In genomic region chr20:9068896-9069663, GRCh38 we compare ENCODE assay signal across 8 cellular contexts. TPM values are rescaled to one million over a fixed set of nuclear protein-coding genes. Genes with fewer than 3 reads are reported as not detected.
DNase-seq lines count a peak whose midpoint lies in the region; ATAC-seq, FAIRE-seq and TF ChIP-seq lines count a peak whose summit lies in the region.

Gene PLCB4, plus strand, starts transcription at chr20:9069087. Its CDS starts 238,728 bp downstream, at chr20:9307815.

- H3K4me1 ChIP-seq in keratinocyte (ENCODE audit: control insufficient read depth, extremely low read depth, insufficient read depth, low read length) (peaks cover 4% of the 10 kb centered on the region), stomach (peaks cover 5 to 56% (median 34%) of the 10 kb centered on the region in 4 donors)

- ATAC-seq in central memory CD8-positive, alpha-beta T cell (replicated peaks; ENCODE audit: extremely low read depth, poor library complexity, severe bottlenecking), result no peak
- no peak for ATAC-seq in GM18498 (IDR thresholded peaks at IDR 0.05; ENCODE audit: unreplicated experiment)

- no peaks in the 10 kb centered on the region for H3K9me3 ChIP-seq in keratinocyte (ENCODE audit: control insufficient read depth, low read depth, low read length)
- H3K9me3 ChIP-seq in stomach, result no peaks in the 10 kb centered on the region

- no peaks in the 10 kb centered on the region for H3K4me1 Mint-ChIP-seq in central memory CD8-positive, alpha-beta T cell

- H3K4me3 Mint-ChIP-seq in central memory CD8-positive, alpha-beta T cell, result no peak within 1 kb of the TSS

- intact Hi-C loops in stomach (cut with DNase I; ENCODE audit: low total_unique reads), result no loop called here

- H3K4me2 ChIP-seq in keratinocyte (ENCODE audit: control insufficient read depth, extremely low read depth, insufficient read depth, low read depth, low read length), result peak within 1 kb of the TSS; percentile 87

- peaks cover 13% of the 10 kb centered on the region for H3K9me3 Mint-ChIP-seq in central memory CD8-positive, alpha-beta T cell

- FAIRE-seq in keratinocyte (lab: Jason Lieb, UNC), result no peak

- H3K27me3 ChIP-seq in H7 (ENCODE audit: control insufficient read depth, insufficient read depth, low read length) (no peaks in the 10 kb centered on the region), keratinocyte (ENCODE audit: control insufficient read depth, extremely low read depth, insufficient read depth, low read length) (peaks cover 7% of the 10 kb centered on the region), stomach (peaks cover 0 to 20% (median 15%) of the 10 kb centered on the region in 3 donors)

- H3K27ac ChIP-seq in keratinocyte (ENCODE audit: control insufficient read depth, insufficient read depth, low read length) (peak within 1 kb of the TSS; percentile 13), stomach (peak within 1 kb of the TSS; percentile 85 to 98 (median 90))

- H3K4me3 ChIP-seq in H7 (ENCODE audit: insufficient read depth, low read depth, low read length) (peak within 1 kb of the TSS; percentile 94), keratinocyte (ENCODE audit: control insufficient read depth in 2 of 3, extremely low read depth in 1 of 3, insufficient read depth in 2 of 3, low read depth in 1 of 3, low read length in 3 of 3) (peak within 1 kb of the TSS; percentile 29 to 65 (median 58)), stomach (peak within 1 kb of the TSS; percentile 67 to 79 (median 71))

- TF ChIP-seq EP300 in stomach (IDR thresholded peaks at IDR 0.05), result no peak

- no peaks in the 10 kb centered on the region for H3K79me2 ChIP-seq in keratinocyte (ENCODE audit: control insufficient read depth, insufficient read depth, low read length)

- TF ChIP-seq POLR2A in stomach (IDR thresholded peaks at IDR 0.05), result no peak

- WGBS in stomach, 5 donors, result 2 to 5% (median 3%) methylated on average over 19 to 68 of the region's 68 CpGs

- H2AFZ ChIP-seq in keratinocyte (ENCODE audit: control insufficient read depth, low read length), result peak within 1 kb of the TSS; percentile 70

- no peaks in the 10 kb centered on the region for H3K36me3 Mint-ChIP-seq in central memory CD8-positive, alpha-beta T cell (ENCODE audit: insufficient read depth)

- peak; percentile 85 for DNase-seq in H7
- DNase-seq in NCI-H460 (ENCODE audit: extremely low read depth, low read depth), result peak; percentile 69
- no peak for DNase-seq in central memory CD8-positive, alpha-beta T cell (ENCODE audit: low spot score in 2 of 2)
- no peak for DNase-seq in keratinocyte (ENCODE audit: low read depth, low spot score)
- DNase-seq in stomach, result peak; percentile 68
- DNase-seq in NOMO-1 treated with DMSO at 0.1 percent for 48 hours (lab: John Stamatoyannopoulos, UW; ENCODE audit: unreplicated experiment), result no peak
- no peak for DNase-seq in effector CD4-positive, alpha-beta T cell

- no peaks in the 10 kb centered on the region for H3K36me3 ChIP-seq in H7 (replicated peaks; ENCODE audit: control insufficient read depth, insufficient read depth, low read length)
- H3K36me3 ChIP-seq in keratinocyte (ENCODE audit: control insufficient read depth in 2 of 2, extremely low read depth in 1 of 2, insufficient read depth in 2 of 2, low read length in 2 of 2), result no peaks in the 10 kb centered on the region
- H3K36me3 ChIP-seq in stomach, result no peaks in the 10 kb centered on the region

- dilution Hi-C loops in keratinocyte (cut with MboI; ENCODE audit: extremely low pct_ligation_motif_present, low sequenced_read_pairs), result no loop called here

- H4K20me1 ChIP-seq in keratinocyte (ENCODE audit: control insufficient read depth, extremely low read depth, insufficient read depth, low read length), result no peaks in the 10 kb centered on the region

- peak within 1 kb of the TSS; percentile 53 for H3K9ac ChIP-seq in keratinocyte (ENCODE audit: control insufficient read depth, extremely low read depth, insufficient read depth, low read length)

- peaks cover 17% of the 10 kb centered on the region for H3K27me3 Mint-ChIP-seq in central memory CD8-positive, alpha-beta T cell

- no peaks in the 10 kb centered on the region for H3K9me1 ChIP-seq in keratinocyte (ENCODE audit: control insufficient read depth, extremely low read depth, insufficient read depth, low read length)

- H3K27ac Mint-ChIP-seq in central memory CD8-positive, alpha-beta T cell (ENCODE audit: low read depth), result peak within 1 kb of the TSS; percentile 25

- no peak for TF ChIP-seq CTCF in keratinocyte (optimal IDR thresholded peaks at IDR 0.05 in 1 of 3, IDR thresholded peaks at IDR 0.05 in 1 of 3, conservative IDR thresholded peaks at IDR 0.05 in 1 of 3; ENCODE audit: extremely low read depth in 1 of 3, insufficient read depth in 2 of 3, low read length in 3 of 3)
- TF ChIP-seq CTCF in stomach (IDR thresholded peaks at IDR 0.05), result peak in 1 of 7 experiments; percentile 2

RNA-seq across cellular contexts. Expression of gene PLCB4, which starts in this region (rescaled TPM):
- 3.4 and 4.7 TPM in 2 replicates for total RNA-seq in H7 (2014; rRNA removed; shearing (Covaris generic))
- 14.8 and 15.2 TPM in 2 replicates for total RNA-seq in NCI-H460 (2014; rRNA removed; shearing (Covaris generic))
- 8.9 and 9.5 TPM in 2 replicates for polyA plus RNA-seq in NCI-H460 (2014; cell fraction: nucleus; rRNA removed)
- polyA plus RNA-seq in keratinocyte (2.4 to 4.1 TPM (median 3.1 TPM) in 3 replicates), stomach (1 to 10 TPM; 5.3 to 8.2 (median 5.4) TPM)
- 1.3 TPM for polyA plus RNA-seq in keratinocyte (2011; ENCODE audit: low read depth)
- polyA plus RNA-seq in keratinocyte (2011; cell fraction: cytosol; rRNA removed), result 1.3 and 3.6 TPM in 2 replicates
- 6.8 and 8.5 TPM in 2 replicates for polyA plus RNA-seq in keratinocyte (2011; cell fraction: nucleus; rRNA removed)
- polyA plus RNA-seq in keratinocyte (2012; ENCODE audit: low replicate concordance), result 0.54 and 2.4 TPM in 2 replicates
- polyA minus RNA-seq in keratinocyte, result 0.69 to 4.3 TPM (median 3.7 TPM) in 3 replicates
- polyA minus RNA-seq in keratinocyte (2011; cell fraction: cytosol; rRNA and poly(A)+ RNA removed), result 3.1 TPM
- polyA minus RNA-seq in keratinocyte (2011; cell fraction: nucleus; rRNA and poly(A)+ RNA removed), result 4.1 and 10.0 TPM in 2 replicates
- total RNA-seq in stomach, result 10 to 100 TPM; 22.2 to 29.4 (median 23.2) TPM

Comparison
In these comparisons a context has a peak if more than half of its experiments do, and no peak if none do; other contexts are left out.
1. DNase-seq: peak in H7 (single experiment), NCI-H460 (single experiment) and stomach (single experiment); none in central memory CD8-positive, alpha-beta T cell (0 of 2), keratinocyte (single experiment), NOMO-1 treated with DMSO at 0.1 percent for 48 hours (single experiment) and effector CD4-positive, alpha-beta T cell (single experiment).
2. Peak in every context shown above with its lines, with median percentiles within 50 percentile points of each other: H3K4me3 ChIP-seq.